ENCODE assay signal across 12 cellular contexts in the genomic region with DNA sequence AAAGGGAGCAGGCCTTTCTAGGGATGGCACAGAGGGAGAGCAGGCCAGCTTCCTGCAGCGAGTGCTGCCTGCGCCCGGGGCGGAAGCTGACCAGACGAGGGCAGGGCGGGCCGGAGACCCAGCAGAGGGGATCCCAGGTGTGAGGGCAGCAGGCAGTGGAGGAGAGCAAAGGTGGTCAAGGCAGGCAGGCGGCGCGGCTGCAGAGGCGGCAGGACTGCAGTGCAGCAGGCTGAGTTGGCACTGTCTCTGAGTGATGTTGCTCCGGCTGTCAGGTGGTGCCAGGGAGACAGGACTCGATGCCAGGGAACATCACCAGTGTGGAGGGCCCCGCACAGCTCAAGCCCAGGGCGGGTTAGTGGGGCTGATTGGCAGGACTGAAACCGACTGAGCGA. TPM values are rescaled to one million over a fixed set of nuclear protein-coding genes. Genes with fewer than 3 reads are reported as not detected.
DNase-seq lines count a peak whose midpoint lies in the region; ATAC-seq, FAIRE-seq and TF ChIP-seq lines count a peak whose summit lies in the region.
"Had no signal": no experiment of that assay in that cellular context is flagged by ENCODE, and none has a peak within 500 bp of the region (broad histone marks: within the 10 kb centered on the region; RNA-seq: fewer than 3 reads in every experiment).

No MANE protein-coding gene starts in this region.

- peak overlapping the region in 6 of 11 experiments; percentile 1 to 48 (median 42); a peak in 8 of 22 replicates for H3K9ac ChIP-seq in BLaER1 treated with 17β-estradiol and CSF1 and Interleukin-3, amounts not matched to agents 10 nM and 100 nM
- H3K9ac ChIP-seq in PC-3 (ENCODE audit: low read length) (peak overlapping the region; percentile 48), endodermal cell (ENCODE audit: extremely low read depth, low read length, poor library complexity, severe bottlenecking) (no peak overlapping the region)

- no peaks in the 10 kb centered on the region for H3F3A ChIP-seq in PC-3 (ENCODE audit: low read length, unreplicated experiment)

- H3K4me3 Mint-ChIP-seq in endodermal cell, result no peak overlapping the region
- H3K4me3 Mint-ChIP-seq in activated naive CD8-positive, alpha-beta T cell treated with anti-CD3 and anti-CD28 coated beads, Interleukin-2, amount 50 U/mL, for 24 hours, result no peak overlapping the region

- no peaks in the 10 kb centered on the region for H3K9me3 Mint-ChIP-seq in endodermal cell
- H3K9me3 Mint-ChIP-seq in activated naive CD8-positive, alpha-beta T cell treated with anti-CD3 and anti-CD28 coated beads, Interleukin-2, amount 50 U/mL, for 24 hours, result no peaks in the 10 kb centered on the region

- 89 to 92% methylated on average over 17 of the region's 17 CpGs for WGBS in endodermal cell (ENCODE audit: insufficient coverage in 1 of 2, insufficient read length in 1 of 2), 2 experiments
- WGBS in pancreas, 2 donors, result 85 to 86% methylated on average over 17 of the region's 17 CpGs

- DNase-seq in PC-3 (no peak), endodermal cell (no peak), pancreas (peak in 1 of 6 donors; percentile 54), omental fat pad (ENCODE audit: low spot score) (no peak)
- DNase-seq in activated naive CD8-positive, alpha-beta T cell treated with anti-CD3 and anti-CD28 coated beads, Interleukin-2, amount 50 U/mL, for 24 hours, result no peak
- DNase-seq: KBM-7, NCI-H2029 had no signal

- H3K4me1 ChIP-seq in BLaER1 treated with 17β-estradiol and CSF1 and Interleukin-3, amounts not matched to agents 10 nM and 100 nM, result peaks cover 52 to 74% (median 70%) of the 10 kb centered on the region in 10 experiments
- H3K4me1 ChIP-seq in PC-3 (ENCODE audit: insufficient read depth, low read length), result peaks cover 30% of the 10 kb centered on the region
- no peaks in the 10 kb centered on the region for H3K4me1 ChIP-seq in endodermal cell (ENCODE audit: control insufficient read depth, insufficient read depth, low read length)
- peaks cover 0 to 11% (median 11%) of the 10 kb centered on the region in 3 donors for H3K4me1 ChIP-seq in pancreas
- H3K4me1 ChIP-seq: Peyer's patch had no signal

- TF ChIP-seq CTCF in PC-3 (conservative IDR thresholded peaks at IDR 0.05; ENCODE audit: low read depth, low read length) (peak; percentile 23), endodermal cell (conservative IDR thresholded peaks at IDR 0.05) (peak; percentile 8), pancreas (IDR thresholded peaks at IDR 0.05) (no peak), omental fat pad (IDR thresholded peaks at IDR 0.05) (no peak)

- H3K36me3 ChIP-seq in BLaER1 treated with 17β-estradiol and CSF1 and Interleukin-3, amounts not matched to agents 10 nM and 100 nM, result no peaks in the 10 kb centered on the region
- no peaks in the 10 kb centered on the region for H3K36me3 ChIP-seq in PC-3 (ENCODE audit: low read depth, low read length)
- no peaks in the 10 kb centered on the region for H3K36me3 ChIP-seq in endodermal cell (ENCODE audit: control insufficient read depth, insufficient read depth, low read length)
- no peaks in the 10 kb centered on the region for H3K36me3 ChIP-seq in pancreas
- H3K36me3 ChIP-seq: Peyer's patch, upper lobe of left lung had no signal

- H3K79me2 ChIP-seq in PC-3 (ENCODE audit: low read length), result no peaks in the 10 kb centered on the region

- H3K27ac Mint-ChIP-seq in endodermal cell, result peak overlapping the region; percentile 76
- H3K27ac Mint-ChIP-seq in activated naive CD8-positive, alpha-beta T cell treated with anti-CD3 and anti-CD28 coated beads, Interleukin-2, amount 50 U/mL, for 24 hours, result no peak overlapping the region

- H3K36me3 Mint-ChIP-seq in endodermal cell (ENCODE audit: low read depth), result no peaks in the 10 kb centered on the region
- no peaks in the 10 kb centered on the region for H3K36me3 Mint-ChIP-seq in activated naive CD8-positive, alpha-beta T cell treated with anti-CD3 and anti-CD28 coated beads, Interleukin-2, amount 50 U/mL, for 24 hours (ENCODE audit: low read depth)

- H3K4me2 ChIP-seq in BLaER1 treated with 17β-estradiol and CSF1 and Interleukin-3, amounts not matched to agents 10 nM and 100 nM, result peak overlapping the region; percentile 76 to 96 (median 90)
- H3K4me2 ChIP-seq in PC-3 (ENCODE audit: low read length), result peak overlapping the region; percentile 65

- intact Hi-C loops in PC-3 (cut with micrococcal nuclease) (loop anchor here (2.0 to 10.0 kb wide), 3 partner anchors 33 to 208 kb away; no protein-coding TSS in a partner anchor), pancreas (cut with DNase I) (no loop called here)

- H3K27ac ChIP-seq in BLaER1 treated with 17β-estradiol and CSF1 and Interleukin-3, amounts not matched to agents 10 nM and 100 nM, result peak overlapping the region in 9 of 11 experiments; percentile 3 to 59 (median 22); a peak in 10 of 22 replicates
- H3K27ac ChIP-seq in PC-3 (ENCODE audit: low read length) (peak overlapping the region; percentile 89), endodermal cell (ENCODE audit: low read depth, low read length) (peak overlapping the region; percentile 73), pancreas (no peak overlapping the region)
- H3K27ac ChIP-seq: Peyer's patch had no signal

- peaks cover 14% of the 10 kb centered on the region for H3K4me1 Mint-ChIP-seq in endodermal cell
- H3K4me1 Mint-ChIP-seq in activated naive CD8-positive, alpha-beta T cell treated with anti-CD3 and anti-CD28 coated beads, Interleukin-2, amount 50 U/mL, for 24 hours, result no peaks in the 10 kb centered on the region

- H2AFZ ChIP-seq in PC-3 (ENCODE audit: low read length), result peak overlapping the region; percentile 53; the same call in 1 of the 2 replicates

- BruUV-seq in PC-3 (replicated peaks; lab: Mats Ljungman, UMichigan), result no TSS peak

- H3K27me3 ChIP-seq in BLaER1 treated with 17β-estradiol and CSF1 and Interleukin-3, amounts not matched to agents 10 nM and 100 nM, result peaks cover 0 to 49% (median 0%) of the 10 kb centered on the region in 11 experiments; a peak in 7 of 22 replicates
- H3K27me3 ChIP-seq in PC-3 (ENCODE audit: low read length), result no peaks in the 10 kb centered on the region
- no peaks in the 10 kb centered on the region for H3K27me3 ChIP-seq in endodermal cell (ENCODE audit: control insufficient read depth, insufficient read depth, low read length, poor library complexity, severe bottlenecking)
- no peaks in the 10 kb centered on the region for H3K27me3 ChIP-seq in pancreas
- H3K27me3 ChIP-seq: Peyer's patch, upper lobe of left lung had no signal

- peak overlapping the region in 1 of 10 experiments; percentile 11; a peak in 1 of 20 replicates for H3K4me3 ChIP-seq in BLaER1 treated with 17β-estradiol and CSF1 and Interleukin-3, amounts not matched to agents 10 nM and 100 nM
- H3K4me3 ChIP-seq in PC-3 (ENCODE audit: low read length), result no peak overlapping the region
- no peak overlapping the region for H3K4me3 ChIP-seq in endodermal cell (ENCODE audit: low read length)
- no peak overlapping the region for H3K4me3 ChIP-seq in pancreas
- H3K4me3 ChIP-seq: Peyer's patch, upper lobe of left lung had no signal

- H3K9me3 ChIP-seq in BLaER1 treated with 17β-estradiol and CSF1 and Interleukin-3, amounts not matched to agents 10 nM and 100 nM (replicated peaks in 1 of 11), result no peaks in the 10 kb centered on the region
- H3K9me3 ChIP-seq in PC-3 (ENCODE audit: low read length) (no peaks in the 10 kb centered on the region), endodermal cell (ENCODE audit: control insufficient read depth, low read length) (no peaks in the 10 kb centered on the region), pancreas (no peaks in the 10 kb centered on the region)
- H3K9me3 ChIP-seq: Peyer's patch, upper lobe of left lung had no signal

- POLR2A ChIA-PET in PC-3 (lab: Charles Lee; ENCODE audit: unreplicated experiment), result interaction anchor here (0.6 kb wide), 1 partner anchor 740 kb away, joined by 6 read pairs; no protein-coding TSS in a partner anchor

- FAIRE-seq in pancreas (lab: Jason Lieb, UNC), result no peak

- ATAC-seq in PC-3, result peak; percentile 55
- ATAC-seq in pancreas, result peak in 3 of 4 donors; percentile 6 to 8 (median 7)
- no peak for ATAC-seq in omental fat pad (ENCODE audit: low FRiP score)
- ATAC-seq in activated naive CD8-positive, alpha-beta T cell treated with anti-CD3 and anti-CD28 coated beads, Interleukin-2, amount 50 U/mL, for 24 hours, result no peak
- ATAC-seq in GM19455 (IDR thresholded peaks at IDR 0.05; ENCODE audit: unreplicated experiment), result no peak
- ATAC-seq in GM21367 (IDR thresholded peaks at IDR 0.05; ENCODE audit: unreplicated experiment), result no peak

- H3K27me3 Mint-ChIP-seq in endodermal cell (ENCODE audit: insufficient read depth), result no peaks in the 10 kb centered on the region
- H3K27me3 Mint-ChIP-seq in activated naive CD8-positive, alpha-beta T cell treated with anti-CD3 and anti-CD28 coated beads, Interleukin-2, amount 50 U/mL, for 24 hours, result no peaks in the 10 kb centered on the region

- no peaks in the 10 kb centered on the region for H3K9me2 ChIP-seq in PC-3 (replicated peaks; ENCODE audit: low read length)

- CTCF ChIA-PET in PC-3 (lab: Charles Lee), result interaction anchor here (0.5 to 0.8 kb wide), 4 partner anchors 22 to 153 kb away, joined by 3 to 4 read pairs (median 4); no protein-coding TSS in a partner anchor

- peaks cover 0 to 100% (median 26%) of the 10 kb centered on the region in 11 experiments; a peak in 17 of 22 replicates for H4K20me1 ChIP-seq in BLaER1 treated with 17β-estradiol and CSF1 and Interleukin-3, amounts not matched to agents 10 nM and 100 nM
- no peaks in the 10 kb centered on the region for H4K20me1 ChIP-seq in PC-3 (ENCODE audit: low read length)

RNA-seq across cellular contexts. Expression of gene PLXNA1, which starts 22.3 kb away (rescaled TPM):
- 30.0 and 38.0 TPM in 2 replicates for total RNA-seq in PC-3 (2014; rRNA removed)
- total RNA-seq in endodermal cell, result 10 to 100 TPM; 66.3 to 79.4 TPM
- 64.5 TPM for polyA plus RNA-seq in endodermal cell (2013, experiment 1 of 2)
- 61.1 TPM for polyA plus RNA-seq in endodermal cell (2013, experiment 2 of 2)
- total RNA-seq in pancreas, result 10 to 100 TPM in 2 of 6 donors, 1 to 10 TPM in 4; 7.4 to 20.0 (median 8.5) TPM
- polyA plus RNA-seq in pancreas, result 10 to 100 TPM in 1 of 2 donors, 1 to 10 TPM in 1; 6.4 to 12.0 TPM
- total RNA-seq in omental fat pad, result 10 to 100 TPM; 21.7 to 56.4 (median 37.3) TPM

Comparison
In these comparisons a context has a peak if more than half of its experiments do, and no peak if none do; other contexts are left out.
1. H3K27ac ChIP-seq: peak in BLaER1 treated with 17β-estradiol and CSF1 and Interleukin-3, amounts not matched to agents 10 nM and 100 nM (9 of 11), PC-3 (single experiment) and endodermal cell (single experiment); none in pancreas (0 of 4).
2. ATAC-seq: peak in PC-3 (single experiment) and pancreas (3 of 4); none in omental fat pad (single experiment), activated naive CD8-positive, alpha-beta T cell treated with anti-CD3 and anti-CD28 coated beads, Interleukin-2, amount 50 U/mL, for 24 hours (single experiment), GM19455 (single experiment) and GM21367 (single experiment).
3. CTCF ChIP-seq: peak in PC-3 (single experiment) and endodermal cell (single experiment); none in pancreas (0 of 4) and omental fat pad (0 of 3).